ENCODE assay signal across 1 cellular context in the genomic region with DNA sequence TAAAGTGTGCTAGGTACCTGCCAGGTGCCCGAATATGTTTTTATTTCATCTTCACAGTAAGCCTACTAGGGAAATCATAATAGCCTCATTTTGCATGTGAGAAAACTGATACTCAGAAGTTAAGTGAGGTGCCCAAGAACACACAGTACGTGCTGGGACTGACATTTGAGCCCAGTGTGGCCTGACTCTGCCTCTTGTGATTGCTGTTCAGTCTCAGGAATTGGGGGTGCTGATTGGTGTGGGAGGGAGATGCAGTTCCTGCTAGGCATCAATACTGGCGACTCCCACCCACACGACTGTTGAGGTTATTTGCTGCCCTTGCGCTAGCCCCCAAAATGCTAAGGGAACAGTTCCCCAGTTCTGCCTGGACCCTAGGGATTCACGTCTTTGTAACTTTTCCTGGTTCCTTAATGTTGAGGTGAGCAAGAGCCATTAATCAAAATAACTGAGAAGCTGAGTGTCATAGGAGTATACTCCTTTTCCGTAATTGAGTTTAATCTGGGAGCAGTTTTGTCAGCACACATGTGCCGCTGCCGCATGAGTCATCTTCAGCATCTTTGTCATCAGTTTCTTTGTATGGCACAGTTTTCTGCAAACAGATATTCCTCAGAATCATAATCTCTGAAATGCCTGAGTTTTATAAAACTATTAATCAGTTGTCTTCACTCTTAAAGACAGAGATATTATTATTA.
TF ChIP-seq lines count a peak whose summit lies in the region.

No MANE protein-coding gene starts in this region.

TF ChIP-seq in IMR-90, 13 proteins besides CTCF, POLR2A, EP300 and RAD21:
- TF ChIP-seq FOS (IDR thresholded peaks at IDR 0.05; ENCODE audit: low read depth, low read length) (peak; percentile 62; the same call in 1 of the 2 replicates), MXI1 (IDR thresholded peaks at IDR 0.05; ENCODE audit: borderline replicate concordance, low read depth, low read length) (no peak), SMC3 (IDR thresholded peaks at IDR 0.05; ENCODE audit: low read depth, low read length) (no peak), MAFK (IDR thresholded peaks at IDR 0.05; ENCODE audit: low read depth, low read length) (no peak), NFE2L2 (IDR thresholded peaks at IDR 0.05; ENCODE audit: low read depth, low read length) (no peak), ELK1 (IDR thresholded peaks at IDR 0.05; ENCODE audit: borderline replicate concordance, low read depth, low read length) (no peak), RFX5 (IDR thresholded peaks at IDR 0.05; ENCODE audit: low read depth, low read length) (no peak), RCOR1 (IDR thresholded peaks at IDR 0.05; ENCODE audit: insufficient replicate concordance, low read length) (no peak), MAZ (IDR thresholded peaks at IDR 0.05; ENCODE audit: borderline replicate concordance, low read depth, low read length) (no peak), CEBPB (IDR thresholded peaks at IDR 0.05; ENCODE audit: low read depth, low read length) (no peak), BHLHE40 (IDR thresholded peaks at IDR 0.05; ENCODE audit: low read depth, low read length) (peak; percentile 77), CHD1 (IDR thresholded peaks at IDR 0.05; ENCODE audit: low read depth, low read length) (no peak)
- TF ChIP-seq, protein P1, sequence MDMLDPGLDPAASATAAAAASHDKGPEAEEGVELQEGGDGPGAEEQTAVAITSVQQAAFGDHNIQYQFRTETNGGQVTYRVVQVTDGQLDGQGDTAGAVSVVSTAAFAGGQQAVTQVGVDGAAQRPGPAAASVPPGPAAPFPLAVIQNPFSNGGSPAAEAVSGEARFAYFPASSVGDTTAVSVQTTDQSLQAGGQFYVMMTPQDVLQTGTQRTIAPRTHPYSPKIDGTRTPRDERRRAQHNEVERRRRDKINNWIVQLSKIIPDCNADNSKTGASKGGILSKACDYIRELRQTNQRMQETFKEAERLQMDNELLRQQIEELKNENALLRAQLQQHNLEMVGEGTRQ (IDR thresholded peaks at IDR 0.05; ENCODE audit: low read depth, low read length): no peak
